Comparison of ENCODE assay signal across 1 cellular context in the genomic region with DNA sequence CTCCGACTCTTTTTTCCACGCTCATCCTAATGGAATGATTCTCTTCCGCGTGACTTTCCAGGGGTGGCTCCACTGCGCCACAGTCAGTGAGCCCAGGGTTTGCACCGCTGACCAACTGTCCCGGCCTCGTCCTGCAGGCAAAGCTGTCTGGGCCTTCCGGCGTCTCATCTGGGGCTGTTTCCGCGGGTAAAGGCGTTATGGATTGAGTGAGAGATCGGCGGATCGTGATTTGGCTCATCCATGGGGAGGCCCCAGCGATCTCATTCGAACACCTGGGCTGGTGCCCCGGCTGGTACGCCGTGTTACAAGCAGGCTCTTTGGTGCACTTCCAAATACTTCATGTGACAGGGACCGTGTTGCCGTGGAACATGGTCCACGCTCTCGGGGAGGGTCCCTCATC.
TF ChIP-seq lines count a peak whose summit lies in the region.

No MANE protein-coding gene starts in this region.

TF ChIP-seq in HepG2, 621 proteins besides CTCF, POLR2A, EP300 and RAD21:
- TF ChIP-seq, protein P1, sequence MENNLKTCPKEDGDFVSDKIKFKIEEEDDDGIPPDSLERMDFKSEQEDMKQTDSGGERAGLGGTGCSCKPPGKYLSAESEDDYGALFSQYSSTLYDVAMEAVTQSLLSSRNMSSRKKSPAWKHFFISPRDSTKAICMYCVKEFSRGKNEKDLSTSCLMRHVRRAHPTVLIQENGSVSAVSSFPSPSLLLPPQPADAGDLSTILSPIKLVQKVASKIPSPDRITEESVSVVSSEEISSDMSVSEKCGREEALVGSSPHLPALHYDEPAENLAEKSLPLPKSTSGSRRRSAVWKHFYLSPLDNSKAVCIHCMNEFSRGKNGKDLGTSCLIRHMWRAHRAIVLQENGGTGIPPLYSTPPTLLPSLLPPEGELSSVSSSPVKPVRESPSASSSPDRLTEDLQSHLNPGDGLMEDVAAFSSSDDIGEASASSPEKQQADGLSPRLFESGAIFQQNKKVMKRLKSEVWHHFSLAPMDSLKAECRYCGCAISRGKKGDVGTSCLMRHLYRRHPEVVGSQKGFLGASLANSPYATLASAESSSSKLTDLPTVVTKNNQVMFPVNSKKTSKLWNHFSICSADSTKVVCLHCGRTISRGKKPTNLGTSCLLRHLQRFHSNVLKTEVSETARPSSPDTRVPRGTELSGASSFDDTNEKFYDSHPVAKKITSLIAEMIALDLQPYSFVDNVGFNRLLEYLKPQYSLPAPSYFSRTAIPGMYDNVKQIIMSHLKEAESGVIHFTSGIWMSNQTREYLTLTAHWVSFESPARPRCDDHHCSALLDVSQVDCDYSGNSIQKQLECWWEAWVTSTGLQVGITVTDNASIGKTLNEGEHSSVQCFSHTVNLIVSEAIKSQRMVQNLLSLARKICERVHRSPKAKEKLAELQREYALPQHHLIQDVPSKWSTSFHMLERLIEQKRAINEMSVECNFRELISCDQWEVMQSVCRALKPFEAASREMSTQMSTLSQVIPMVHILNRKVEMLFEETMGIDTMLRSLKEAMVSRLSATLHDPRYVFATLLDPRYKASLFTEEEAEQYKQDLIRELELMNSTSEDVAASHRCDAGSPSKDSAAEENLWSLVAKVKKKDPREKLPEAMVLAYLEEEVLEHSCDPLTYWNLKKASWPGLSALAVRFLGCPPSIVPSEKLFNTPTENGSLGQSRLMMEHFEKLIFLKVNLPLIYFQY (CRISPR knock-in tag; IDR thresholded peaks at IDR 0.05; ENCODE audit: borderline replicate concordance): no peak
- TF ChIP-seq HNRNPLL (IDR thresholded peaks at IDR 0.05; ENCODE audit: low read depth, low read length, poor library complexity, severe bottlenecking) (peak; percentile 1), ZNF768 (CRISPR knock-in tag; IDR thresholded peaks at IDR 0.05) (peak; percentile 17; the same call in 1 of the 2 replicates)
